In the genomic region with DNA sequence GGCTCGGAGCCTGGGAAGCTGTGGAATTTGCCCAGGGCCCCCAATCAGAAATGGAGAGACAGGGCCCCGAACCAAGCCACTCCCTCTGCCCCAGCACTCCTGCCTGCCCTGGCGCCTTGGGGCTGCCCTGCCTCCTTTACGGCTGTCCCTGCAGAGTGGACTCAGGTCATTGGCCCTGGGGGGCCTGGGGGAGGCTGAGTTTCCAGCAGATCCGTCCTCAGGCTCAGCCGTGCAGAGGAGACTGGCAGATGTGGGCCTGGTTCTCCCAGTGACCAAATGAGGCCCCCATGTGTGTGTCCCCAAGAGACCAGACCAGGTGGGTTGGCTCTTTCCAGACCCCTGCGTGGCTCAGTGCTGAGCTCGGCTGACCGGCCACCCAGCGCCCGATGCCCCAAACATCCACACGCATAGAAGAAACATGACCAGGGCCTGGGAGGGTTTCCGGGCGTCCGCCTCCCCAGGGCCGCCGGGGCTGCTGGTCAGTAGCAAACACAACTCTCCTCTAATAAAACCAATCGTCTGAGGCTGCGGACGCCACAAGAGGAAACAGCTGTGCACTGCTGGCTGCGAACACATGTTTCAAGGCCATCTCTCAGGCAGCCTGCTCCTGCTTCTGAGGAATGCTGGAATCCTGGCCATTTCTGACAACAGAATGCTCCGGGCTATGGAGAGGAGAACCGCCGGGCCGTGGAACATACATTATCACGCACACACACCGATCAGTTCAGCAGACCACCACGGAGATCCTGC, we compare ENCODE assay signal across 2 cellular contexts.
TF ChIP-seq lines count a peak whose summit lies in the region.

No MANE protein-coding gene starts in this region.

TF ChIP-seq in SK-N-SH, 30 proteins besides CTCF, POLR2A, EP300 and RAD21 (continued from another document):
- TF ChIP-seq MEF2A (IDR thresholded peaks at IDR 0.05; ENCODE audit: borderline replicate concordance, low read depth) (no peak), POLR2AphosphoS5 (IDR thresholded peaks at IDR 0.05; ENCODE audit: low read depth, low read length) (no peak), NFIC (IDR thresholded peaks at IDR 0.05; ENCODE audit: borderline replicate concordance) (no peak), FOXM1 (IDR thresholded peaks at IDR 0.05; ENCODE audit: low read depth) (no peak)
- TF ChIP-seq, protein P1, sequence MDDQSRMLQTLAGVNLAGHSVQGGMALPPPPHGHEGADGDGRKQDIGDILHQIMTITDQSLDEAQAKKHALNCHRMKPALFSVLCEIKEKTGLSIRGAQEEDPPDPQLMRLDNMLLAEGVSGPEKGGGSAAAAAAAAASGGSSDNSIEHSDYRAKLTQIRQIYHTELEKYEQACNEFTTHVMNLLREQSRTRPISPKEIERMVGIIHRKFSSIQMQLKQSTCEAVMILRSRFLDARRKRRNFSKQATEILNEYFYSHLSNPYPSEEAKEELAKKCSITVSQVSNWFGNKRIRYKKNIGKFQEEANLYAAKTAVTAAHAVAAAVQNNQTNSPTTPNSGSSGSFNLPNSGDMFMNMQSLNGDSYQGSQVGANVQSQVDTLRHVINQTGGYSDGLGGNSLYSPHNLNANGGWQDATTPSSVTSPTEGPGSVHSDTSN (IDR thresholded peaks at IDR 0.05): no peak

TF ChIP-seq in SK-N-SH treated with all-trans-retinoic acid at 6 μM for 48 hours, 23 proteins besides CTCF, POLR2A, EP300 and RAD21 (continued from another document):
- TF ChIP-seq PATZ1 (CRISPR knock-in tag; IDR thresholded peaks at IDR 0.05; ENCODE audit: borderline replicate concordance) (no peak), PPARA (CRISPR knock-in tag; IDR thresholded peaks at IDR 0.05; ENCODE audit: borderline replicate concordance) (no peak), ZNF70 (CRISPR knock-in tag; IDR thresholded peaks at IDR 0.05) (no peak), TCF4 (CRISPR knock-in tag; IDR thresholded peaks at IDR 0.05; ENCODE audit: borderline replicate concordance) (no peak), ZNF8 (CRISPR knock-in tag; IDR thresholded peaks at IDR 0.05) (no peak), OSR1 (CRISPR knock-in tag; IDR thresholded peaks at IDR 0.05) (no peak), RARB (CRISPR knock-in tag; IDR thresholded peaks at IDR 0.05) (no peak), TOX (CRISPR knock-in tag; IDR thresholded peaks at IDR 0.05; ENCODE audit: borderline replicate concordance) (no peak), ZC3H10 (CRISPR knock-in tag; IDR thresholded peaks at IDR 0.05) (no peak), ZNF565 (CRISPR knock-in tag; conservative IDR thresholded peaks at IDR 0.05; ENCODE audit: low read depth) (no peak), CSDC2 (CRISPR knock-in tag; IDR thresholded peaks at IDR 0.05) (no peak), ZFP30 (CRISPR knock-in tag; IDR thresholded peaks at IDR 0.05) (no peak), SNAI2 (CRISPR knock-in tag; IDR thresholded peaks at IDR 0.05) (no peak), ARNTL (CRISPR knock-in tag; IDR thresholded peaks at IDR 0.05; ENCODE audit: borderline replicate concordance, low read depth) (no peak)
- TF ChIP-seq, protein P2, sequence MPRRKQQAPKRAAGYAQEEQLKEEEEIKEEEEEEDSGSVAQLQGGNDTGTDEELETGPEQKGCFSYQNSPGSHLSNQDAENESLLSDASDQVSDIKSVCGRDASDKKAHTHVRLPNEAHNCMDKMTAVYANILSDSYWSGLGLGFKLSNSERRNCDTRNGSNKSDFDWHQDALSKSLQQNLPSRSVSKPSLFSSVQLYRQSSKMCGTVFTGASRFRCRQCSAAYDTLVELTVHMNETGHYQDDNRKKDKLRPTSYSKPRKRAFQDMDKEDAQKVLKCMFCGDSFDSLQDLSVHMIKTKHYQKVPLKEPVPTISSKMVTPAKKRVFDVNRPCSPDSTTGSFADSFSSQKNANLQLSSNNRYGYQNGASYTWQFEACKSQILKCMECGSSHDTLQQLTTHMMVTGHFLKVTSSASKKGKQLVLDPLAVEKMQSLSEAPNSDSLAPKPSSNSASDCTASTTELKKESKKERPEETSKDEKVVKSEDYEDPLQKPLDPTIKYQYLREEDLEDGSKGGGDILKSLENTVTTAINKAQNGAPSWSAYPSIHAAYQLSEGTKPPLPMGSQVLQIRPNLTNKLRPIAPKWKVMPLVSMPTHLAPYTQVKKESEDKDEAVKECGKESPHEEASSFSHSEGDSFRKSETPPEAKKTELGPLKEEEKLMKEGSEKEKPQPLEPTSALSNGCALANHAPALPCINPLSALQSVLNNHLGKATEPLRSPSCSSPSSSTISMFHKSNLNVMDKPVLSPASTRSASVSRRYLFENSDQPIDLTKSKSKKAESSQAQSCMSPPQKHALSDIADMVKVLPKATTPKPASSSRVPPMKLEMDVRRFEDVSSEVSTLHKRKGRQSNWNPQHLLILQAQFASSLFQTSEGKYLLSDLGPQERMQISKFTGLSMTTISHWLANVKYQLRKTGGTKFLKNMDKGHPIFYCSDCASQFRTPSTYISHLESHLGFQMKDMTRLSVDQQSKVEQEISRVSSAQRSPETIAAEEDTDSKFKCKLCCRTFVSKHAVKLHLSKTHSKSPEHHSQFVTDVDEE (CRISPR knock-in tag; IDR thresholded peaks at IDR 0.05): no peak
- TF ChIP-seq, protein P3, sequence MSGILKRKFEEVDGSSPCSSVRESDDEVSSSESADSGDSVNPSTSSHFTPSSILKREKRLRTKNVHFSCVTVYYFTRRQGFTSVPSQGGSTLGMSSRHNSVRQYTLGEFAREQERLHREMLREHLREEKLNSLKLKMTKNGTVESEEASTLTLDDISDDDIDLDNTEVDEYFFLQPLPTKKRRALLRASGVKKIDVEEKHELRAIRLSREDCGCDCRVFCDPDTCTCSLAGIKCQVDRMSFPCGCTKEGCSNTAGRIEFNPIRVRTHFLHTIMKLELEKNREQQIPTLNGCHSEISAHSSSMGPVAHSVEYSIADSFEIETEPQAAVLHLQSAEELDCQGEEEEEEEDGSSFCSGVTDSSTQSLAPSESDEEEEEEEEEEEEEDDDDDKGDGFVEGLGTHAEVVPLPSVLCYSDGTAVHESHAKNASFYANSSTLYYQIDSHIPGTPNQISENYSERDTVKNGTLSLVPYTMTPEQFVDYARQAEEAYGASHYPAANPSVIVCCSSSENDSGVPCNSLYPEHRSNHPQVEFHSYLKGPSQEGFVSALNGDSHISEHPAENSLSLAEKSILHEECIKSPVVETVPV (CRISPR knock-in tag; IDR thresholded peaks at IDR 0.05): no peak
